ENCODE assay signal across 12 cellular contexts in the genomic region with DNA sequence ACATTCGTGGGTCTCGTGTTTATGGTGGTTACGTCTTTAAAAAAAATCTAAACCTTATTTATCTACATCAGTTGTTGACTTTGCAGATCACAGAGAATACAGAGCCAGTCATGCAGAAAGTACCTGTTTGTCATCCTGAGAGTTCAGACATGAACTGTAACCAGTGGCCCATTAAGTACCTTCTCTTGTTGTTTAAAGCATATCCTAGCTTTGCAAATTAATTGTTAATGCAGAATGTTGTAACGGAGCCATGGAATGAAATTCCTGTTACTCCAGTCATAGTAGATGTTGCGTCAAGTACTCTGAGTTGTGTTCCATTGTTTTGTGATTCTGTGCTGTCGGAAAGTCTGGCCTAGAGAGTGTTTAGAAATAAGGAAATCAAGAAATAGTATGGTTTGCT.
A peak's percentile ranks its signal among the peaks of the same experiment; 100 is the strongest.
DNase-seq lines count a peak whose midpoint lies in the region; ATAC-seq and TF ChIP-seq lines count a peak whose summit lies in the region.
"Had no signal": no experiment of that assay in that cellular context is flagged by ENCODE, and none has a peak within 500 bp of the region (broad histone marks: within the 10 kb centered on the region; RNA-seq: fewer than 3 reads in every experiment).

No MANE protein-coding gene starts in this region.

- no peak for DNase-seq in heart right ventricle
- DNase-seq in Right ventricle myocardium inferior (ENCODE audit: missing footprints) = no peak
- DNase-seq in NCI-H526 treated with DMSO at 0.1 percent for 48 hours (lab: John Stamatoyannopoulos, UW) = peak; percentile 75
- peak; percentile 81 for DNase-seq in fibroblast of mammary gland (ENCODE audit: low read depth)
- DNase-seq in Caco-2 = no peak
- DNase-seq in C1 segment of cervical spinal cord (lab: John Stamatoyannopoulos, UW) = no peak
- DNase-seq: activated naive CD4-positive, alpha-beta T cell treated with Interleukin-2 at 50 U/mL for 16 hours; NCI-H82; T-helper 9 cell had no signal

- CTCF ChIA-PET in Caco-2 (lab: Charles Lee) = no interaction called here

- H3K36me3 ChIP-seq in heart right ventricle (peaks cover 0 to 30% (median 0%) of the 10 kb centered on the region in 9 donors), Caco-2 (ENCODE audit: control insufficient read depth, insufficient read depth, low read length) (no peaks in the 10 kb centered on the region)
- H3K36me3 ChIP-seq: BLaER1 treated with 17β-estradiol and CSF1 and Interleukin-3, amounts not matched to agents 10 nM and 100 nM had no signal

- no peak overlapping the region for H3K27ac Mint-ChIP-seq in Caco-2 (ENCODE audit: unreplicated experiment)

- H3K4me1 Mint-ChIP-seq in Caco-2 (ENCODE audit: low read depth, unreplicated experiment) = peaks cover 7% of the 10 kb centered on the region

- H3K4me1 ChIP-seq in heart right ventricle (peaks cover 0 to 17% (median 7%) of the 10 kb centered on the region in 9 donors), Caco-2 (no peaks in the 10 kb centered on the region)
- H3K4me1 ChIP-seq: BLaER1 treated with 17β-estradiol and CSF1 and Interleukin-3, amounts not matched to agents 10 nM and 100 nM had no signal

- TF ChIP-seq CTCF in heart right ventricle (IDR thresholded peaks at IDR 0.05) (no peak), fibroblast of mammary gland (conservative IDR thresholded peaks at IDR 0.05; ENCODE audit: control insufficient read depth, insufficient read depth, low read depth, low read length) (no peak), Caco-2 (IDR thresholded peaks at IDR 0.05; ENCODE audit: insufficient read depth in 1 of 2, low read depth in 1 of 2, low read length in 1 of 2, severe bottlenecking in 1 of 2, unreplicated experiment in 1 of 2) (no peak)

- POLR2A ChIA-PET in Caco-2 (lab: Charles Lee) = no interaction called here

- H3K27me3 Mint-ChIP-seq in Caco-2 (ENCODE audit: insufficient read depth, unreplicated experiment) = no peaks in the 10 kb centered on the region

- H3K36me3 Mint-ChIP-seq in Caco-2 (ENCODE audit: insufficient read depth, unreplicated experiment) = no peaks in the 10 kb centered on the region

- no TSS peak for BruUV-seq in Caco-2 (replicated peaks; lab: Mats Ljungman, UMichigan)

- H3K9me3 Mint-ChIP-seq in Caco-2 (ENCODE audit: unreplicated experiment) = no peaks in the 10 kb centered on the region

- H3K9me3 ChIP-seq in heart right ventricle (no peaks in the 10 kb centered on the region), Caco-2 (no peaks in the 10 kb centered on the region)
- H3K9me3 ChIP-seq: BLaER1 treated with 17β-estradiol and CSF1 and Interleukin-3, amounts not matched to agents 10 nM and 100 nM had no signal

- H3K4me3 Mint-ChIP-seq in Caco-2 (ENCODE audit: unreplicated experiment) = no peak overlapping the region

- H3K4me3 ChIP-seq in heart right ventricle = no peak overlapping the region
- H3K4me3 ChIP-seq in fibroblast of mammary gland (ENCODE audit: control insufficient read depth, low read depth, low read length) = no peak overlapping the region
- no peak overlapping the region for H3K4me3 ChIP-seq in Caco-2 (ENCODE audit: low read depth, low read length)
- H3K4me3 ChIP-seq: BLaER1 treated with 17β-estradiol and CSF1 and Interleukin-3, amounts not matched to agents 10 nM and 100 nM had no signal

- ATAC-seq in heart right ventricle = peak in 6 of 8 donors; percentile 43 to 81 (median 65)
- ATAC-seq in Right ventricle myocardium inferior = no peak
- ATAC-seq in HG02840 (IDR thresholded peaks at IDR 0.05; ENCODE audit: low FRiP score, unreplicated experiment) = no peak
- no peak for ATAC-seq in HG03108 (IDR thresholded peaks at IDR 0.05; ENCODE audit: unreplicated experiment)

- H3K27ac ChIP-seq in heart right ventricle = peak overlapping the region in 1 of 10 donors; percentile 10
- H3K27ac ChIP-seq: BLaER1 treated with 17β-estradiol and CSF1 and Interleukin-3, amounts not matched to agents 10 nM and 100 nM had no signal

- intact Hi-C loops in heart right ventricle (cut with DNase I) = no loop called here
- intact Hi-C loops in Right ventricle myocardium inferior (cut with DNase I) = no loop called here
- intact Hi-C loops in Caco-2 (cut with micrococcal nuclease; ENCODE audit: unreplicated experiment) = loop anchor here (1.0 kb wide), 1 partner anchor 17 kb away; no protein-coding TSS in a partner anchor

- H3K27me3 ChIP-seq in heart right ventricle = no peaks in the 10 kb centered on the region
- H3K27me3 ChIP-seq in Caco-2 (replicated peaks; ENCODE audit: control insufficient read depth, insufficient read depth, low read length) = no peaks in the 10 kb centered on the region
- H3K27me3 ChIP-seq: BLaER1 treated with 17β-estradiol and CSF1 and Interleukin-3, amounts not matched to agents 10 nM and 100 nM had no signal

- 83 to 85% methylated on average over 6 of the region's 6 CpGs for whole genome bisulfite sequencing in heart right ventricle, 2 donors

Comparison
In these comparisons a context has a peak if more than half of its experiments do, and no peak if none do; other contexts are left out.
1. ATAC-seq: peak in heart right ventricle (6 of 8); none in Right ventricle myocardium inferior (single experiment), HG02840 (single experiment) and HG03108 (single experiment).
2. DNase-seq: peak in NCI-H526 treated with DMSO at 0.1 percent for 48 hours (single experiment) and fibroblast of mammary gland (single experiment); none in heart right ventricle (0 of 2), Right ventricle myocardium inferior (single experiment), Caco-2 (0 of 2) and C1 segment of cervical spinal cord (0 of 14).